ENCODE assay signal across 8 cellular contexts in genomic region chr3:138174421-138175122, GRCh38. TPM values are rescaled to one million over a fixed set of nuclear protein-coding genes. Genes with fewer than 3 reads are reported as not detected.
A peak's percentile ranks its signal among the peaks of the same experiment; 100 is the strongest.
DNase-seq lines count a peak whose midpoint lies in the region; ATAC-seq and TF ChIP-seq lines count a peak whose summit lies in the region.

TSS of gene DBR1 (minus strand) at chr3:138174921. CDS start at chr3:138174795, 126 bp downstream.

- H3K9me3 ChIP-seq in RWPE2 (ENCODE audit: severe bottlenecking): no peaks in the 10 kb centered on the region
- H3K9me3 ChIP-seq in naive thymus-derived CD4-positive, alpha-beta T cell (ENCODE audit: control insufficient read depth in 2 of 3, low read length in 3 of 3): no peaks in the 10 kb centered on the region

- intact Hi-C loops in naive thymus-derived CD4-positive, alpha-beta T cell (cut with micrococcal nuclease): loop anchor here (1.0 to 5.0 kb wide), 8 partner anchors 13 to 1978 kb away; partner anchors contain the start of genes ARMC8 (in 2 of the 2), NME9 (in 2 of the 2), CEP70 (in 1 of the 2) and COPB2 (in 1 of the 2)

- H3K27ac Mint-ChIP-seq in activated T-helper 17 cell treated with anti-CD3 and anti-CD28 coated beads, Interleukin-2, amount 50 U/mL, for 72 hours: peak within 1 kb of the TSS; percentile 95
- H3K27ac Mint-ChIP-seq in naive thymus-derived CD4-positive, alpha-beta T cell: peak within 1 kb of the TSS; percentile 96 to 99 (median 97)

- H3K27me3 ChIP-seq in RWPE2 (ENCODE audit: insufficient read depth, poor library complexity, severe bottlenecking): no peaks in the 10 kb centered on the region
- no peaks in the 10 kb centered on the region for H3K27me3 ChIP-seq in naive thymus-derived CD4-positive, alpha-beta T cell (ENCODE audit: control insufficient read depth in 2 of 2, insufficient read depth in 2 of 2, low read length in 2 of 2)

- TF ChIP-seq CTCF in RWPE2 (IDR thresholded peaks at IDR 0.05; ENCODE audit: poor library complexity, severe bottlenecking) (no peak), fibroblast of mammary gland (conservative IDR thresholded peaks at IDR 0.05; ENCODE audit: control insufficient read depth, insufficient read depth, low read depth, low read length) (no peak)

- no peaks in the 10 kb centered on the region for H3K27me3 Mint-ChIP-seq in activated T-helper 17 cell treated with anti-CD3 and anti-CD28 coated beads, Interleukin-2, amount 50 U/mL, for 72 hours
- H3K27me3 Mint-ChIP-seq in naive thymus-derived CD4-positive, alpha-beta T cell: peaks cover 0 to 9% (median 0%) of the 10 kb centered on the region in 5 donors

- peaks cover 8% of the 10 kb centered on the region for H3K4me1 Mint-ChIP-seq in activated T-helper 17 cell treated with anti-CD3 and anti-CD28 coated beads, Interleukin-2, amount 50 U/mL, for 72 hours
- peaks cover 22 to 56% (median 45%) of the 10 kb centered on the region in 7 donors for H3K4me1 Mint-ChIP-seq in naive thymus-derived CD4-positive, alpha-beta T cell

- no peaks in the 10 kb centered on the region for H3K9me3 Mint-ChIP-seq in activated T-helper 17 cell treated with anti-CD3 and anti-CD28 coated beads, Interleukin-2, amount 50 U/mL, for 72 hours
- H3K9me3 Mint-ChIP-seq in naive thymus-derived CD4-positive, alpha-beta T cell: no peaks in the 10 kb centered on the region

- CTCF ChIA-PET in naive thymus-derived CD4-positive, alpha-beta T cell (lab: Charles Lee): interaction anchor here (0.6 to 0.7 kb wide), 3 partner anchors 14 to 741 kb away, joined by 3 read pairs; no protein-coding TSS in a partner anchor

- H3K4me3 ChIP-seq in RWPE2 (ENCODE audit: severe bottlenecking) (peak within 1 kb of the TSS; percentile 73), fibroblast of mammary gland (ENCODE audit: control insufficient read depth, low read depth, low read length) (peak within 1 kb of the TSS; percentile 92)
- peak within 1 kb of the TSS; percentile 79 for H3K4me3 ChIP-seq in naive thymus-derived CD4-positive, alpha-beta T cell (ENCODE audit: low read length)

- DNase-seq in EL: peak; percentile 88
- DNase-seq in GOT3 (lab: John Stamatoyannopoulos, UW): peak; percentile 42
- DNase-seq in LHCN-M2 (ENCODE audit: low read depth): peak; percentile 85
- peak; percentile 68 for DNase-seq in RWPE2 (ENCODE audit: low spot score)
- peak; percentile 83 for DNase-seq in fibroblast of mammary gland (ENCODE audit: low read depth)
- DNase-seq in naive thymus-derived CD4-positive, alpha-beta T cell: peak; percentile 51 to 81 (median 74)
- peak; percentile 65 to 84 (median 78) for DNase-seq in stimulated activated naive CD4-positive, alpha-beta T cell (lab: John Stamatoyannopoulos, UW)

- peak; percentile 93 for ATAC-seq in RWPE2 (ENCODE audit: low read depth)
- peak; percentile 91 for ATAC-seq in activated T-helper 17 cell treated with anti-CD3 and anti-CD28 coated beads, Interleukin-2, amount 50 U/mL, for 72 hours (replicated peaks)
- ATAC-seq in naive thymus-derived CD4-positive, alpha-beta T cell: peak; percentile 91

- H3K36me3 Mint-ChIP-seq in activated T-helper 17 cell treated with anti-CD3 and anti-CD28 coated beads, Interleukin-2, amount 50 U/mL, for 72 hours (ENCODE audit: low read depth): peaks cover 53% of the 10 kb centered on the region
- H3K36me3 Mint-ChIP-seq in naive thymus-derived CD4-positive, alpha-beta T cell: peaks cover 0 to 16% (median 7%) of the 10 kb centered on the region in 5 donors

- H3K4me1 ChIP-seq in RWPE2 (ENCODE audit: insufficient read depth, poor library complexity, severe bottlenecking): peaks cover 9% of the 10 kb centered on the region
- peaks cover 20 to 22% of the 10 kb centered on the region in 2 donors for H3K4me1 ChIP-seq in naive thymus-derived CD4-positive, alpha-beta T cell (ENCODE audit: control insufficient read depth in 2 of 2, insufficient read depth in 2 of 2, low read length in 2 of 2)

- POLR2A ChIA-PET in naive thymus-derived CD4-positive, alpha-beta T cell (lab: Charles Lee): interaction anchor here (0.7 to 5.1 kb wide), 5 partner anchors 12 to 1422 kb away, joined by 3 to 46 read pairs (median 3); partner anchors contain the start of genes ARMC8 and STAG1

- H3K36me3 ChIP-seq in RWPE2 (ENCODE audit: low read depth): peaks cover 33% of the 10 kb centered on the region
- H3K36me3 ChIP-seq in naive thymus-derived CD4-positive, alpha-beta T cell (ENCODE audit: control insufficient read depth in 2 of 3, insufficient read depth in 3 of 3, low read length in 3 of 3): peaks cover 0 to 5% (median 0%) of the 10 kb centered on the region in 3 experiments

- H3K4me3 Mint-ChIP-seq in activated T-helper 17 cell treated with anti-CD3 and anti-CD28 coated beads, Interleukin-2, amount 50 U/mL, for 72 hours: peak within 1 kb of the TSS; percentile 95
- peak within 1 kb of the TSS; percentile 87 to 99 (median 98) for H3K4me3 Mint-ChIP-seq in naive thymus-derived CD4-positive, alpha-beta T cell

- H3K27ac ChIP-seq in RWPE2 (ENCODE audit: poor library complexity, severe bottlenecking): peak within 1 kb of the TSS; percentile 60
- peak within 1 kb of the TSS; percentile 80 for H3K27ac ChIP-seq in naive thymus-derived CD4-positive, alpha-beta T cell (ENCODE audit: low read depth, low read length)

RNA-seq across cellular contexts. Expression of gene DBR1, which starts in this region (rescaled TPM):
- 20.1 and 20.5 TPM in 2 replicates for total RNA-seq in LHCN-M2 (2014; rRNA removed)
- 7.4 TPM for polyA plus RNA-seq in LHCN-M2 (2012)
- total RNA-seq in activated T-helper 17 cell treated with anti-CD3 and anti-CD28 coated beads, Interleukin-2, amount 50 U/mL, for 72 hours: 10 to 100 TPM; 21.2 to 28.6 TPM
- 10 to 100 TPM; 15.4 to 28.2 (median 20.8) TPM for total RNA-seq in naive thymus-derived CD4-positive, alpha-beta T cell
- 10 to 100 TPM; 14.7 to 23.2 TPM for polyA plus RNA-seq in naive thymus-derived CD4-positive, alpha-beta T cell

Comparison
In these comparisons a context has a peak if more than half of its experiments do, and no peak if none do; other contexts are left out.
1. Peak in every context shown above with its lines: DNase-seq, ATAC-seq, H3K4me3 ChIP-seq and H3K27ac ChIP-seq.